ENCODE assay signal across 3 cellular contexts in genomic region chr16:14773654-14774053, GRCh38. TPM values are rescaled to one million over a fixed set of nuclear protein-coding genes. Genes with fewer than 3 reads are reported as not detected.
"Had no signal": no experiment of that assay in that cellular context is flagged by ENCODE, and none has a peak within 500 bp of the region (broad histone marks: within the 10 kb centered on the region; RNA-seq: fewer than 3 reads in every experiment).

No MANE protein-coding gene starts in this region.

RNA-seq across cellular contexts. Expression of gene NPIPA2, which starts 31.3 kb away (rescaled TPM):
- polyA plus RNA-seq: immature natural killer cell; mammary epithelial cell; naive thymus-derived CD4-positive, alpha-beta T cell had no signal
